Comparison of ENCODE assay signal across 16 cellular contexts in the genomic region with DNA sequence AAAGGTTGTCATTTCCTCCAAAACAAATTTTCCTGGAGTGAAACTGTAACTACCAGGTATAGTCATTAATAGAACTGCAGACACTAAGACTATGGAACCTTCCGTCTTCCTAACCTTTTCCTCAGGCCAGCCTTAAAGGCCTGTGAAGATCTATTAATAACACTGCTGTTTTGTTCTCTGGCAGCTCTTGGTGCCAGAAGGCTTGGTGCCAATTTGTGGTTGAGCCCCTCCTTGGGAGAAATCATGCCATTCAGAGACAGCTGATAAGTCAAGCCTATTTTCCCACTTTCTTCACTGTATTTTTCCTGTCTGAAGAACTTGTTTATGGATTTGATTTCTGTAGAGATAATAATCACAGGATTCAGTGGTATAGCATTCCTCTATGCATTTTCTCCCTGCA.
DNase-seq lines count a peak whose midpoint lies in the region; ATAC-seq and TF ChIP-seq lines count a peak whose summit lies in the region.
"Had no signal": no experiment of that assay in that cellular context is flagged by ENCODE, and none has a peak within 500 bp of the region (broad histone marks: within the 10 kb centered on the region; RNA-seq: fewer than 3 reads in every experiment).

No MANE protein-coding gene starts in this region.

- no peak overlapping the region for H3K4me3 ChIP-seq in astrocyte of the cerebellum (ENCODE audit: low read depth, low read length)
- H3K4me3 ChIP-seq: heart right ventricle, mucosa of descending colon, skin epidermis, upper lobe of right lung had no signal

- H3K27me3 Mint-ChIP-seq in activated CD4-positive, alpha-beta T cell treated with anti-CD3 and anti-CD28 coated beads, Interleukin-2, amount 10 ng/mL, durations not matched to agents 7 days and 5 days, result no peaks in the 10 kb centered on the region
- H3K27me3 Mint-ChIP-seq: stimulated activated memory B cell treated with anti-CD40 and anti-IgM and Interleukin-4, amounts not matched to agents 10 μg/mL and 1 μg/mL and 100 μg/mL, for 72 hours had no signal

- H3K36me3 Mint-ChIP-seq in stimulated activated effector memory CD8-positive, alpha-beta T cell treated with anti-CD3 and anti-CD28 coated beads, Interleukin-12 subunit alpha, Interleukin-12 subunit beta, amount 100 ng/mL, for 72 hours, result no peaks in the 10 kb centered on the region
- no peaks in the 10 kb centered on the region for H3K36me3 Mint-ChIP-seq in activated CD4-positive, alpha-beta T cell treated with anti-CD3 and anti-CD28 coated beads, Interleukin-2, amount 10 ng/mL, durations not matched to agents 7 days and 5 days (ENCODE audit: low read depth)
- H3K36me3 Mint-ChIP-seq: stimulated activated memory B cell treated with anti-CD40 and anti-IgM and Interleukin-4, amounts not matched to agents 10 μg/mL and 1 μg/mL and 100 μg/mL, for 72 hours had no signal

- no peak for ATAC-seq in stimulated activated effector memory CD8-positive, alpha-beta T cell treated with anti-CD3 and anti-CD28 coated beads, Interleukin-12 subunit alpha, Interleukin-12 subunit beta, amount 100 ng/mL, for 72 hours
- no peak for ATAC-seq in GM18520 (IDR thresholded peaks at IDR 0.05; ENCODE audit: unreplicated experiment)
- ATAC-seq: activated T-cell treated with anti-CD3 and anti-CD28 coated beads, Interleukin-2, amount 50 U/mL, for 4 hours; heart right ventricle; mucosa of descending colon; stimulated activated memory B cell treated with anti-CD40 and anti-IgM and Interleukin-4, amounts not matched to agents 10 μg/mL and 1 μg/mL and 100 μg/mL, for 72 hours; upper lobe of right lung had no signal

- peaks cover 15% of the 10 kb centered on the region for H3K9me3 Mint-ChIP-seq in stimulated activated effector memory CD8-positive, alpha-beta T cell treated with anti-CD3 and anti-CD28 coated beads, Interleukin-12 subunit alpha, Interleukin-12 subunit beta, amount 100 ng/mL, for 72 hours
- no peaks in the 10 kb centered on the region for H3K9me3 Mint-ChIP-seq in activated CD4-positive, alpha-beta T cell treated with anti-CD3 and anti-CD28 coated beads, Interleukin-2, amount 10 ng/mL, durations not matched to agents 7 days and 5 days

- POLR2A ChIA-PET in activated CD4-positive, alpha-beta T cell treated with anti-CD3 and anti-CD28 coated beads, Interleukin-2, amount 10 ng/mL, durations not matched to agents 7 days and 5 days (lab: Charles Lee), result no interaction called here

- CTCF ChIA-PET in activated CD4-positive, alpha-beta T cell treated with anti-CD3 and anti-CD28 coated beads, Interleukin-2, amount 10 ng/mL, durations not matched to agents 7 days and 5 days (lab: Charles Lee), result no interaction called here

- peak; percentile 40 for DNase-seq in A172 (ENCODE audit: low spot score)
- DNase-seq in HT-29 (ENCODE audit: low spot score), result peak; percentile 9
- peak; percentile 57 for DNase-seq in astrocyte of the cerebellum (ENCODE audit: low read depth)
- peak; percentile 9 for DNase-seq in kidney tubule cell (ENCODE audit: low spot score)
- no peak for DNase-seq in stimulated activated effector memory CD8-positive, alpha-beta T cell treated with anti-CD3 and anti-CD28 coated beads, Interleukin-12 subunit alpha, Interleukin-12 subunit beta, amount 100 ng/mL, for 72 hours (ENCODE audit: low spot score in 2 of 2)
- DNase-seq in activated CD4-positive, alpha-beta T cell treated with anti-CD3 and anti-CD28 coated beads, Interleukin-2, amount 10 ng/mL, durations not matched to agents 7 days and 5 days, result no peak
- DNase-seq in HPDE6-E6E7 (ENCODE audit: extremely low spot score), result no peak
- DNase-seq: activated CD4-positive, alpha-beta T cell treated with anti-CD3 and anti-CD28 coated beads, Interleukin-2, amount 50 U/mL, for 4 hours; activated T-cell treated with anti-CD3 and anti-CD28 coated beads, Interleukin-2, amount 50 U/mL, for 4 hours; NCI-H510A; upper lobe of right lung had no signal

- TF ChIP-seq CTCF in astrocyte of the cerebellum (IDR thresholded peaks at IDR 0.05; ENCODE audit: low read depth, low read length, missing control alignments), result no peak

- H3K27ac Mint-ChIP-seq in stimulated activated effector memory CD8-positive, alpha-beta T cell treated with anti-CD3 and anti-CD28 coated beads, Interleukin-12 subunit alpha, Interleukin-12 subunit beta, amount 100 ng/mL, for 72 hours, result no peak overlapping the region
- no peak overlapping the region for H3K27ac Mint-ChIP-seq in activated CD4-positive, alpha-beta T cell treated with anti-CD3 and anti-CD28 coated beads, Interleukin-2, amount 10 ng/mL, durations not matched to agents 7 days and 5 days
- H3K27ac Mint-ChIP-seq: stimulated activated memory B cell treated with anti-CD40 and anti-IgM and Interleukin-4, amounts not matched to agents 10 μg/mL and 1 μg/mL and 100 μg/mL, for 72 hours had no signal

- in situ Hi-C loops in astrocyte of the cerebellum (cut with HindIII; ENCODE audit: low sequenced_read_pairs), result no loop called here

- H3K4me3 Mint-ChIP-seq in stimulated activated effector memory CD8-positive, alpha-beta T cell treated with anti-CD3 and anti-CD28 coated beads, Interleukin-12 subunit alpha, Interleukin-12 subunit beta, amount 100 ng/mL, for 72 hours, result no peak overlapping the region
- no peak overlapping the region for H3K4me3 Mint-ChIP-seq in activated CD4-positive, alpha-beta T cell treated with anti-CD3 and anti-CD28 coated beads, Interleukin-2, amount 10 ng/mL, durations not matched to agents 7 days and 5 days
- H3K4me3 Mint-ChIP-seq: activated T-cell treated with anti-CD3 and anti-CD28 coated beads, Interleukin-2, amount 50 U/mL, for 4 hours; stimulated activated memory B cell treated with anti-CD40 and anti-IgM and Interleukin-4, amounts not matched to agents 10 μg/mL and 1 μg/mL and 100 μg/mL, for 72 hours had no signal

- no peaks in the 10 kb centered on the region for H3K4me1 Mint-ChIP-seq in stimulated activated effector memory CD8-positive, alpha-beta T cell treated with anti-CD3 and anti-CD28 coated beads, Interleukin-12 subunit alpha, Interleukin-12 subunit beta, amount 100 ng/mL, for 72 hours
- no peaks in the 10 kb centered on the region for H3K4me1 Mint-ChIP-seq in activated CD4-positive, alpha-beta T cell treated with anti-CD3 and anti-CD28 coated beads, Interleukin-2, amount 10 ng/mL, durations not matched to agents 7 days and 5 days
- H3K4me1 Mint-ChIP-seq: stimulated activated memory B cell treated with anti-CD40 and anti-IgM and Interleukin-4, amounts not matched to agents 10 μg/mL and 1 μg/mL and 100 μg/mL, for 72 hours had no signal

Comparison
In these comparisons a context has a peak if more than half of its experiments do, and no peak if none do; other contexts are left out.
1. DNase-seq: peak in A172 (single experiment), HT-29 (single experiment), astrocyte of the cerebellum (single experiment) and kidney tubule cell (single experiment); none in stimulated activated effector memory CD8-positive, alpha-beta T cell treated with anti-CD3 and anti-CD28 coated beads, Interleukin-12 subunit alpha, Interleukin-12 subunit beta, amount 100 ng/mL, for 72 hours (0 of 2), activated CD4-positive, alpha-beta T cell treated with anti-CD3 and anti-CD28 coated beads, Interleukin-2, amount 10 ng/mL, durations not matched to agents 7 days and 5 days (single experiment) and HPDE6-E6E7 (single experiment).